In genomic region chr14:71365305-71365865, GRCh38 we compare ENCODE assay signal across 26 cellular contexts. TPM values are rescaled to one million over a fixed set of nuclear protein-coding genes. Genes with fewer than 3 reads are reported as not detected.
DNase-seq lines count a peak whose midpoint lies in the region; ATAC-seq and TF ChIP-seq lines count a peak whose summit lies in the region.
"Had no signal": no experiment of that assay in that cellular context is flagged by ENCODE, and none has a peak within 500 bp of the region (broad histone marks: within the 10 kb centered on the region; RNA-seq: fewer than 3 reads in every experiment).

No MANE protein-coding gene starts in this region.

- H3K36me3 ChIP-seq in SJSA1: no peaks in the 10 kb centered on the region
- no peaks in the 10 kb centered on the region for H3K36me3 ChIP-seq in esophagus muscularis mucosa
- H3K36me3 ChIP-seq: ascending aorta, gastroesophageal sphincter, suprapubic skin had no signal

- H3K27me3 ChIP-seq in SJSA1 (replicated peaks) (no peaks in the 10 kb centered on the region), esophagus muscularis mucosa (no peaks in the 10 kb centered on the region)
- H3K27me3 ChIP-seq: ascending aorta, gastroesophageal sphincter, suprapubic skin had no signal

- TF ChIP-seq EP300 in esophagus muscularis mucosa (IDR thresholded peaks at IDR 0.05): no peak

- intact Hi-C loops in esophagus muscularis mucosa (cut with DNase I): no loop called here

- no peak overlapping the region for H3K4me3 Mint-ChIP-seq in osteocyte (ENCODE audit: unreplicated experiment)
- H3K4me3 Mint-ChIP-seq in activated T-cell treated with anti-CD3 and anti-CD28 coated beads, Interleukin-2, amount 50 U/mL, for 72 hours: no peak overlapping the region
- H3K4me3 Mint-ChIP-seq: activated CD4-positive, alpha-beta memory T cell treated with anti-CD3 and anti-CD28 coated beads for 36 hours; nephron progenitor cell had no signal

- peaks cover 32% of the 10 kb centered on the region for H3K4me1 ChIP-seq in SJSA1 (replicated peaks)
- H3K4me1 ChIP-seq in esophagus muscularis mucosa: peaks cover 19 to 52% (median 40%) of the 10 kb centered on the region in 4 donors

- TF ChIP-seq CTCF in esophagus muscularis mucosa (IDR thresholded peaks at IDR 0.05) (no peak), osteocyte (IDR thresholded peaks at IDR 0.05) (no peak)

- no peaks in the 10 kb centered on the region for H3K9me3 ChIP-seq in SJSA1 (replicated peaks)
- H3K9me3 ChIP-seq in esophagus muscularis mucosa: no peaks in the 10 kb centered on the region
- H3K9me3 ChIP-seq: ascending aorta, gastroesophageal sphincter, suprapubic skin had no signal

- H3K36me3 Mint-ChIP-seq in osteocyte (ENCODE audit: unreplicated experiment): peaks cover 4% of the 10 kb centered on the region
- H3K36me3 Mint-ChIP-seq in activated T-cell treated with anti-CD3 and anti-CD28 coated beads, Interleukin-2, amount 50 U/mL, for 72 hours (ENCODE audit: insufficient read depth in 2 of 2): peaks cover 4 to 5% of the 10 kb centered on the region in 2 donors

- DNase-seq in EL (peak; percentile 74), SJSA1 (ENCODE audit: low read depth in 1 of 2, low spot score in 2 of 2) (peak; percentile 39 to 43), esophagus muscularis mucosa (ENCODE audit: extremely low spot score) (no peak), osteocyte (ENCODE audit: extremely low spot score, unreplicated experiment) (no peak)
- DNase-seq in activated T-cell treated with anti-CD3 and anti-CD28 coated beads, Interleukin-2, amount 50 U/mL, for 72 hours: no peak
- DNase-seq: activated CD4-positive, alpha-beta memory T cell treated with anti-CD3 and anti-CD28 coated beads for 36 hours; activated T-cell treated with anti-CD3 and anti-CD28 coated beads for 4 hours; DND-41; left cardiac atrium; NCI-H1417 treated with DMSO at 0.1 percent for 48 hours; NCI-H2171; NCI-H526 treated with DMSO at 0.1 percent for 48 hours; nephron progenitor cell; Right ventricle myocardium superior; stimulated activated CD4-positive, alpha-beta T cell treated with anti-CD3 and anti-CD28 coated beads, Interleukin-12 subunit alpha, Interleukin-12 subunit beta, amount 100 ng/mL, for 4 hours; stimulated activated CD8-positive, alpha-beta memory T cell treated with anti-CD3 and anti-CD28 coated beads, Interleukin-4, amount 100 ng/mL, for 48 hours; T-helper 1 cell had no signal

- ATAC-seq in GM18505 (IDR thresholded peaks at IDR 0.05; ENCODE audit: unreplicated experiment) (no peak), GM21717 (IDR thresholded peaks at IDR 0.05; ENCODE audit: unreplicated experiment) (no peak), GM18873 (IDR thresholded peaks at IDR 0.05; ENCODE audit: low FRiP score, unreplicated experiment) (no peak)
- ATAC-seq in activated T-cell treated with anti-CD3 and anti-CD28 coated beads, Interleukin-2, amount 50 U/mL, for 72 hours (replicated peaks in 1 of 2): no peak
- ATAC-seq: gastroesophageal sphincter, HepG2 had no signal

- H3K4me3 ChIP-seq in SJSA1: no peak overlapping the region
- no peak overlapping the region for H3K4me3 ChIP-seq in esophagus muscularis mucosa
- H3K4me3 ChIP-seq: ascending aorta, coronary artery, gastroesophageal sphincter, suprapubic skin had no signal

- H3K4me1 Mint-ChIP-seq in osteocyte (ENCODE audit: unreplicated experiment): peaks cover 58% of the 10 kb centered on the region
- H3K4me1 Mint-ChIP-seq in activated T-cell treated with anti-CD3 and anti-CD28 coated beads, Interleukin-2, amount 50 U/mL, for 72 hours (ENCODE audit: low read depth): peaks cover 38% of the 10 kb centered on the region

- H3K27ac Mint-ChIP-seq in osteocyte (ENCODE audit: unreplicated experiment): peak overlapping the region; percentile 86
- no peak overlapping the region for H3K27ac Mint-ChIP-seq in activated T-cell treated with anti-CD3 and anti-CD28 coated beads, Interleukin-2, amount 50 U/mL, for 72 hours
- H3K27ac Mint-ChIP-seq: activated CD4-positive, alpha-beta memory T cell treated with anti-CD3 and anti-CD28 coated beads for 36 hours; nephron progenitor cell had no signal

- TF ChIP-seq POLR2A in esophagus muscularis mucosa (IDR thresholded peaks at IDR 0.05; ENCODE audit: low read depth) (no peak), GM18505 (IDR thresholded peaks at IDR 0.05; ENCODE audit: borderline replicate concordance, extremely low read depth, insufficient read depth, insufficient read length) (no peak)

- H3K27me3 Mint-ChIP-seq in osteocyte (ENCODE audit: unreplicated experiment): no peaks in the 10 kb centered on the region
- no peaks in the 10 kb centered on the region for H3K27me3 Mint-ChIP-seq in activated T-cell treated with anti-CD3 and anti-CD28 coated beads, Interleukin-2, amount 50 U/mL, for 72 hours (ENCODE audit: low read depth)
- H3K27me3 Mint-ChIP-seq: activated CD4-positive, alpha-beta memory T cell treated with anti-CD3 and anti-CD28 coated beads for 36 hours had no signal

- H3K9me3 Mint-ChIP-seq in osteocyte (ENCODE audit: unreplicated experiment): no peaks in the 10 kb centered on the region
- H3K9me3 Mint-ChIP-seq in activated T-cell treated with anti-CD3 and anti-CD28 coated beads, Interleukin-2, amount 50 U/mL, for 72 hours: no peaks in the 10 kb centered on the region

- 81% methylated on average over 5 of the region's 5 CpGs for WGBS in esophagus muscularis mucosa

- peak overlapping the region; percentile 21 for H3K27ac ChIP-seq in SJSA1
- H3K27ac ChIP-seq in esophagus muscularis mucosa (replicated peaks in 1 of 4): peak overlapping the region; percentile 51 to 73 (median 66)
- H3K27ac ChIP-seq: suprapubic skin, VCaP had no signal

RNA-seq across cellular contexts. Expression of gene SIPA1L1, which starts 45.1 kb away (rescaled TPM):
- 10.8 and 21.0 TPM in 2 replicates for total RNA-seq in SJSA1 (2014; rRNA removed; shearing (Covaris generic))
- total RNA-seq in esophagus muscularis mucosa (10 to 100 TPM; 35.3 to 45.3 (median 40.4) TPM), osteocyte (65.0 and 67.4 TPM in 2 replicates)
- 100 to 1,000 TPM in 1 of 2 donors, 10 to 100 TPM in 1; 89.7 to 126 TPM for total RNA-seq in activated T-cell treated with anti-CD3 and anti-CD28 coated beads, Interleukin-2, amount 50 U/mL, for 72 hours

Comparison
In these comparisons a context has a peak if more than half of its experiments do, and no peak if none do; other contexts are left out.
1. DNase-seq: peak in EL (single experiment) and SJSA1 (2 of 2); none in esophagus muscularis mucosa (single experiment), osteocyte (single experiment) and activated T-cell treated with anti-CD3 and anti-CD28 coated beads, Interleukin-2, amount 50 U/mL, for 72 hours (0 of 2).